ENCODE assay signal across 23 cellular contexts in genomic region chr3:112670824-112671223, GRCh38. TPM values are rescaled to one million over a fixed set of nuclear protein-coding genes. Genes with fewer than 3 reads are reported as not detected.
A peak's percentile ranks its signal among the peaks of the same experiment; 100 is the strongest.
DNase-seq lines count a peak whose midpoint lies in the region; ATAC-seq and TF ChIP-seq lines count a peak whose summit lies in the region.
"Had no signal": no experiment of that assay in that cellular context is flagged by ENCODE, and none has a peak within 500 bp of the region (broad histone marks: within the 10 kb centered on the region; RNA-seq: fewer than 3 reads in every experiment).

No MANE protein-coding gene starts in this region.

- TF ChIP-seq RAD21 in SK-N-SH (IDR thresholded peaks at IDR 0.05; ENCODE audit: low read length) = no peak

- no peaks in the 10 kb centered on the region for H3K9me3 ChIP-seq in SK-N-SH
- H3K9me3 ChIP-seq: neutrophil, psoas muscle had no signal

- TF ChIP-seq EP300 in SK-N-SH (IDR thresholded peaks at IDR 0.05; ENCODE audit: borderline replicate concordance in 1 of 2, low read depth in 1 of 2, low read length in 1 of 2) = no peak

- H3K27ac ChIP-seq in SK-N-SH (ENCODE audit: low read depth in 2 of 2, low read length in 1 of 2) = peak overlapping the region; percentile 39 to 94; a peak in 3 of 4 replicates
- H3K27ac ChIP-seq: neutrophil, psoas muscle had no signal

- DNase-seq in SK-N-SH = no peak
- peak; percentile 43 for DNase-seq in M059J (ENCODE audit: low read depth)
- DNase-seq in chondrocyte (ENCODE audit: low spot score) = no peak
- no peak for DNase-seq in osteocyte (ENCODE audit: extremely low spot score, unreplicated experiment)
- no peak for DNase-seq in RKO (ENCODE audit: low spot score)
- no peak for DNase-seq in ACHN
- no peak for DNase-seq in NOMO-1 treated with dmso at 0.1 percent for 144 hours (lab: John Stamatoyannopoulos, UW; ENCODE audit: unreplicated experiment)
- DNase-seq: activated B cell treated with CpG ODN at 0.5 μM for 24 hours; activated CD8-positive, alpha-beta memory T cell treated with anti-CD3 and anti-CD28 coated beads for 24 hours; activated naive CD4-positive, alpha-beta T cell treated with Interleukin-2 at 50 U/mL for 16 hours; activated T-cell treated with anti-CD3 and anti-CD28 coated beads, Interleukin-2, amount 50 U/mL, for 4 hours; amniotic stem cell; GF-D8; GOT3; Karpas-422; NCI-H1694; NCI-H524 treated with DMSO at 0.1 percent for 48 hours; psoas muscle; T1000 had no signal

- H4K20me1 ChIP-seq in SK-N-SH (ENCODE audit: insufficient read depth) = no peaks in the 10 kb centered on the region

- H3K27ac Mint-ChIP-seq in chondrocyte (ENCODE audit: unreplicated experiment) = peak overlapping the region; percentile 95
- H3K27ac Mint-ChIP-seq in osteocyte (ENCODE audit: unreplicated experiment) = peak overlapping the region; percentile 97
- H3K27ac Mint-ChIP-seq: activated B cell treated with CpG ODN at 0.5 μM for 24 hours, B cell had no signal

- peaks cover 6 to 35% of the 10 kb centered on the region in 2 experiments for H3K4me1 ChIP-seq in SK-N-SH (ENCODE audit: control insufficient read depth in 1 of 2, insufficient read depth in 2 of 2, low read depth in 1 of 2, low read length in 1 of 2)
- H3K4me1 ChIP-seq: psoas muscle had no signal

- H2AFZ ChIP-seq in SK-N-SH (ENCODE audit: low read depth) = peak overlapping the region; percentile 27; the same call in 1 of the 2 replicates

- no peaks in the 10 kb centered on the region for H3K27me3 Mint-ChIP-seq in chondrocyte (ENCODE audit: low read depth)
- no peaks in the 10 kb centered on the region for H3K27me3 Mint-ChIP-seq in osteocyte (ENCODE audit: unreplicated experiment)
- H3K27me3 Mint-ChIP-seq: type B pancreatic cell had no signal

- CTCF ChIA-PET in SK-N-SH (lab: Yijun Ruan, JAX) = no interaction called here

- H3K9me3 Mint-ChIP-seq in chondrocyte (ENCODE audit: low read depth) (no peaks in the 10 kb centered on the region), osteocyte (ENCODE audit: unreplicated experiment) (no peaks in the 10 kb centered on the region)
- H3K9me3 Mint-ChIP-seq: activated B cell treated with CpG ODN at 0.5 μM for 24 hours; activated T-cell treated with anti-CD3 and anti-CD28 coated beads, Interleukin-2, amount 50 U/mL, for 4 hours; type B pancreatic cell had no signal

- no peak overlapping the region for H3K4me2 ChIP-seq in SK-N-SH

- no peak overlapping the region for H3K4me3 ChIP-seq in SK-N-SH (ENCODE audit: low read depth in 2 of 2, low read length in 1 of 2)
- H3K4me3 ChIP-seq: psoas muscle had no signal

- H3K27me3 ChIP-seq in SK-N-SH (ENCODE audit: insufficient read depth) = no peaks in the 10 kb centered on the region

- H3K4me3 Mint-ChIP-seq in chondrocyte (ENCODE audit: unreplicated experiment) = no peak overlapping the region
- H3K4me3 Mint-ChIP-seq in osteocyte (ENCODE audit: unreplicated experiment) = no peak overlapping the region
- H3K4me3 Mint-ChIP-seq: activated B cell treated with CpG ODN at 0.5 μM for 24 hours; activated T-cell treated with anti-CD3 and anti-CD28 coated beads, Interleukin-2, amount 50 U/mL, for 4 hours; B cell; type B pancreatic cell had no signal

- H3K9ac ChIP-seq in SK-N-SH = peak overlapping the region; percentile 61; the same call in 1 of the 2 replicates

- H3K9me2 ChIP-seq in SK-N-SH = no peaks in the 10 kb centered on the region

- in situ Hi-C loops in ACHN (cut with HindIII; ENCODE audit: low pct_ligation_motif_present, low pct_unique_long_range_greater_than_20kb, low sequenced_read_pairs) = no loop called here

- H3K36me3 Mint-ChIP-seq in chondrocyte (ENCODE audit: low read depth) = no peaks in the 10 kb centered on the region
- H3K36me3 Mint-ChIP-seq in osteocyte (ENCODE audit: unreplicated experiment) = no peaks in the 10 kb centered on the region
- H3K36me3 Mint-ChIP-seq: type B pancreatic cell had no signal

- 95% methylated on average over 7 of the region's 7 CpGs for WGBS in SK-N-SH (ENCODE audit: low lambda C conversion rate)

- TF ChIP-seq CTCF in SK-N-SH (IDR thresholded peaks at IDR 0.05) = no peak
- TF ChIP-seq CTCF in chondrocyte (IDR thresholded peaks at IDR 0.05) = no peak
- TF ChIP-seq CTCF in osteocyte (IDR thresholded peaks at IDR 0.05) = no peak

- H3K4me1 Mint-ChIP-seq in chondrocyte (ENCODE audit: low read depth) = peaks cover 75% of the 10 kb centered on the region
- H3K4me1 Mint-ChIP-seq in osteocyte (ENCODE audit: unreplicated experiment) = peaks cover 62% of the 10 kb centered on the region

- no peak for ATAC-seq in SK-N-SH treated with all-trans-retinoic acid at 6 μM for 48 hours
- ATAC-seq: activated T-cell treated with anti-CD3 and anti-CD28 coated beads, Interleukin-2, amount 50 U/mL, for 4 hours; psoas muscle had no signal

- H3K79me2 ChIP-seq in SK-N-SH (ENCODE audit: insufficient read depth) = no peaks in the 10 kb centered on the region

- H3F3A ChIP-seq in SK-N-SH (replicated peaks; ENCODE audit: insufficient read depth) = peaks cover 38% of the 10 kb centered on the region

- H3K36me3 ChIP-seq in SK-N-SH (replicated peaks in 1 of 2; ENCODE audit: control insufficient read depth in 1 of 2, insufficient read depth in 2 of 2, low read length in 1 of 2) = no peaks in the 10 kb centered on the region
- H3K36me3 ChIP-seq: neutrophil had no signal

- POLR2A ChIA-PET in SK-N-SH (lab: Yijun Ruan, JAX) = no interaction called here

TF ChIP-seq in SK-N-SH, 30 proteins besides CTCF, POLR2A, EP300 and RAD21:
- TF ChIP-seq TAF1 (IDR thresholded peaks at IDR 0.05; ENCODE audit: borderline replicate concordance, low read depth, low read length) (no peak), RXRA (IDR thresholded peaks at IDR 0.05; ENCODE audit: borderline replicate concordance, low read depth) (no peak), MAX (IDR thresholded peaks at IDR 0.05; ENCODE audit: low read depth) (no peak), CHD2 (IDR thresholded peaks at IDR 0.05; ENCODE audit: low read length, partially characterized antibody) (no peak), NFIC (IDR thresholded peaks at IDR 0.05; ENCODE audit: borderline replicate concordance) (no peak), FOXM1 (IDR thresholded peaks at IDR 0.05; ENCODE audit: low read depth) (no peak)
TF ChIP-seq in SK-N-SH: peak in this region for 0.

TF ChIP-seq in SK-N-SH treated with all-trans-retinoic acid at 6 μM for 48 hours, 23 proteins besides CTCF, POLR2A, EP300 and RAD21:
- TF ChIP-seq ZNF565 (CRISPR knock-in tag; conservative IDR thresholded peaks at IDR 0.05; ENCODE audit: low read depth) = no peak
- TF ChIP-seq ARNTL (CRISPR knock-in tag; IDR thresholded peaks at IDR 0.05; ENCODE audit: borderline replicate concordance, low read depth) = no peak
- TF ChIP-seq ZC3H10 (CRISPR knock-in tag; IDR thresholded peaks at IDR 0.05) = no peak
- TF ChIP-seq TCF4 (CRISPR knock-in tag; IDR thresholded peaks at IDR 0.05; ENCODE audit: borderline replicate concordance) = no peak
- no peak for TF ChIP-seq ZFP3 (CRISPR knock-in tag; IDR thresholded peaks at IDR 0.05)

RNA-seq across cellular contexts. Expression of gene CCDC80, which starts 29.9 kb away (rescaled TPM):
- 83.4 and 103 TPM in 2 replicates for polyA plus RNA-seq in SK-N-SH (2012; rRNA removed)
- 113 and 151 TPM in 2 replicates for polyA plus RNA-seq in SK-N-SH (2012; cell fraction: cytosol; rRNA removed)
- 90.9 and 120 TPM in 2 replicates for polyA plus RNA-seq in SK-N-SH (2012; cell fraction: nucleus; rRNA removed)
- total RNA-seq in M059J (2014; rRNA removed; shearing (Covaris generic)) = 136 and 288 TPM in 2 replicates
- total RNA-seq in chondrocyte (1,151 to 1,607 TPM (median 1,574 TPM) in 3 replicates), osteocyte (1,760 and 1,947 TPM in 2 replicates)
- total RNA-seq: activated B cell treated with CpG ODN at 0.5 μM for 24 hours, B cell had no signal
